ENCODE assay signal across 16 cellular contexts in the genomic region with DNA sequence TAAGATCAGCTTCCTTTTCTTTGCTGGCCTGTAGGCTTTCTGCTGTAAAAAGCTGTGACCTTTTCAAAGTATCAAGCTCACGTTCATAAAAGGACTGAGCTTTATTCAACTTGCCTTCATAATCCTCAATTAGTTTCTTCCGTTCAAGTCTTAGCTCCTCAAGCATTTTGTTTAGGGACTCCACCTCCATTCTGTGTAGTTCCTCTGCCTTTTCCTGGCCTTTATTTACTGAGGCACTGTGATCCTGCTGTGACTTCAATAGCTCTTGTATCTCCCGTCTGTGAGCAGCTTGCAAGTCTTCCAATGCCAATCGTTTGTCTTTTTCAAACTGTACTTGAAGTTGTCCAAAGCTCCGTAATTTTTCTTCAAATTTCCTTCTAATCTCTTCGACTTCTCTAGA.
"Had no signal": no experiment of that assay in that cellular context is flagged by ENCODE, and none has a peak within 500 bp of the region (broad histone marks: within the 10 kb centered on the region; RNA-seq: fewer than 3 reads in every experiment).

No MANE protein-coding gene starts in this region.

- H3K9me3 ChIP-seq: left ventricle myocardium inferior, right atrium auricular region, thyroid gland, uterus had no signal

- ATAC-seq: activated CD8-positive, alpha-beta T cell treated with anti-CD3 and anti-CD28 coated beads for 36 hours; esophagus mucosa had no signal

- DNase-seq: activated CD4-positive, alpha-beta T cell treated with anti-CD3 and anti-CD28 coated beads for 4 hours; activated CD8-positive, alpha-beta memory T cell treated with anti-CD3 and anti-CD28 coated beads, Interleukin-2, amount 50 U/mL, for 48 hours; activated CD8-positive, alpha-beta T cell treated with anti-CD3 and anti-CD28 coated beads for 36 hours; activated naive CD8-positive, alpha-beta T cell treated with anti-CD3 and anti-CD28 coated beads, Interleukin-2, amount 10 ng/mL, durations not matched to agents 7 days and 5 days; anterior cingulate cortex; cerebellar nuclear complex; left ventricle myocardium inferior; mesenchymal stem cell; T1000; thyroid gland; uterus; WERI-Rb-1 had no signal

- H3K36me3 Mint-ChIP-seq: activated naive CD8-positive, alpha-beta T cell treated with anti-CD3 and anti-CD28 coated beads, Interleukin-2, amount 10 ng/mL, durations not matched to agents 7 days and 5 days had no signal

- H3K4me3 ChIP-seq: left ventricle myocardium inferior, right atrium auricular region, skin epidermis, thyroid gland, uterus had no signal

- H3K4me1 ChIP-seq: left ventricle myocardium inferior, right atrium auricular region, thyroid gland, uterus had no signal

- H3K27ac Mint-ChIP-seq: activated CD8-positive, alpha-beta T cell treated with anti-CD3 and anti-CD28 coated beads for 36 hours; activated naive CD8-positive, alpha-beta T cell treated with anti-CD3 and anti-CD28 coated beads, Interleukin-2, amount 10 ng/mL, durations not matched to agents 7 days and 5 days; dendritic cell treated with granulocyte-macrophage colony-stimulating factor and Interleukin-4, amounts not matched to agents 40 ng/mL and 50 ng/mL, for 4 days had no signal

- H3K27me3 Mint-ChIP-seq: activated CD8-positive, alpha-beta T cell treated with anti-CD3 and anti-CD28 coated beads for 36 hours; activated naive CD8-positive, alpha-beta T cell treated with anti-CD3 and anti-CD28 coated beads, Interleukin-2, amount 10 ng/mL, durations not matched to agents 7 days and 5 days; dendritic cell treated with granulocyte-macrophage colony-stimulating factor and Interleukin-4, amounts not matched to agents 40 ng/mL and 50 ng/mL, for 4 days had no signal

- H3K9me3 Mint-ChIP-seq: activated CD8-positive, alpha-beta T cell treated with anti-CD3 and anti-CD28 coated beads for 36 hours; activated naive CD8-positive, alpha-beta T cell treated with anti-CD3 and anti-CD28 coated beads, Interleukin-2, amount 10 ng/mL, durations not matched to agents 7 days and 5 days; dendritic cell treated with granulocyte-macrophage colony-stimulating factor and Interleukin-4, amounts not matched to agents 40 ng/mL and 50 ng/mL, for 4 days had no signal

- H3K36me3 ChIP-seq: left ventricle myocardium inferior, right atrium auricular region, uterus had no signal

- H3K27ac ChIP-seq: left ventricle myocardium inferior, right atrium auricular region, skin epidermis, thyroid gland, uterus, WERI-Rb-1 had no signal

- H3K27me3 ChIP-seq: right atrium auricular region, thyroid gland, uterus had no signal

- H3K4me3 Mint-ChIP-seq: activated CD8-positive, alpha-beta T cell treated with anti-CD3 and anti-CD28 coated beads for 36 hours; activated naive CD8-positive, alpha-beta T cell treated with anti-CD3 and anti-CD28 coated beads, Interleukin-2, amount 10 ng/mL, durations not matched to agents 7 days and 5 days; dendritic cell treated with granulocyte-macrophage colony-stimulating factor and Interleukin-4, amounts not matched to agents 40 ng/mL and 50 ng/mL, for 4 days had no signal
